ENCODE assay signal across 12 cellular contexts in the genomic region with DNA sequence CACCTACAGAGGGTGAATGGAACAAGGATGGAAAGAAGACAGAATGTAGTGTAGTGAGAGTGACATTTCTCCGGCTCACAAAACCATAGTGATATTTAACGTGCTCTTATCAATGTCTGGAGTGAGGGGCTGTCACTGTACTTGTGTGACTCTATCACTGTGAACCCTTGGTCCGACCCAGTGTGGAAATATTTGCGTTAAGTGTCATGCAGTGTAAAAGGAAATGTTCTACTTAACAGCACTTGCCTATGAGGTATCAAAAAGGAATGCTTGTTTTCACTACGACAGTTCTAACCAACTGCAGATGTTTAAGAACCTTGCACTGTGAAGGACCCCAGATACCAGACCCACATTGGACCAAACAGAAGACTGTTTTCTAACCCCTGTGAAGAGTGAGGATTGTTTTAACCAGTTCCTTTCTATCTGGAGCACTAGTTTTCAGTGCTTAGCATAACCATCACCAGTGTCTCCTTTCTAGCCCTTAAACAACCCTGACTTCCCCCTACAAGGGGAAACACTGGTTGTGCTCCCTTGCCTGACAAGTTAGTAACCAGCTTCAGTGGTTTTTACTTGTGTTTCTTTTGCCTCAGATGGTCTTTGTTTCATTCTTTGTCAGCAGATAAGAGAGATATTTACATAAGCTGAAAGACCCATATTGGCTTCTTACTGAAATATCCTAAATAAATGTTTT.
DNase-seq lines count a peak whose midpoint lies in the region; ATAC-seq and TF ChIP-seq lines count a peak whose summit lies in the region.
"Had no signal": no experiment of that assay in that cellular context is flagged by ENCODE, and none has a peak within 500 bp of the region (broad histone marks: within the 10 kb centered on the region; RNA-seq: fewer than 3 reads in every experiment).

No MANE protein-coding gene starts in this region.

- no peak overlapping the region for H3K27ac ChIP-seq in lower lobe of right lung
- H3K27ac ChIP-seq: right lobe of liver had no signal

- no peaks in the 10 kb centered on the region for H3K9me3 ChIP-seq in lower lobe of right lung
- H3K9me3 ChIP-seq: right lobe of liver had no signal

- peaks cover 26% of the 10 kb centered on the region for H3K4me1 ChIP-seq in lower lobe of right lung
- H3K4me1 ChIP-seq: right lobe of liver had no signal

- intact Hi-C loops in lower lobe of right lung (cut with DNase I) = no loop called here

- no peaks in the 10 kb centered on the region for H3K36me3 ChIP-seq in lower lobe of right lung
- H3K36me3 ChIP-seq: right lobe of liver had no signal

- POLR2A ChIA-PET in T-cell (lab: Charles Lee) = no interaction called here

- H3K4me3 ChIP-seq in astrocyte of the cerebellum (ENCODE audit: low read depth, low read length) = no peak overlapping the region
- no peak overlapping the region for H3K4me3 ChIP-seq in lower lobe of right lung
- H3K4me3 ChIP-seq: right lobe of liver had no signal

- CTCF ChIA-PET in T-cell (lab: Charles Lee) = no interaction called here

- no peaks in the 10 kb centered on the region for H3K27me3 ChIP-seq in lower lobe of right lung (ENCODE audit: low read depth)
- H3K27me3 ChIP-seq: right lobe of liver had no signal

- H3K36me3 Mint-ChIP-seq in T-cell = no peaks in the 10 kb centered on the region
- H3K36me3 Mint-ChIP-seq: stimulated activated memory B cell treated with anti-CD40 and anti-IgM and Interleukin-4, amounts not matched to agents 10 μg/mL and 1 μg/mL and 100 μg/mL, for 72 hours had no signal

- no peaks in the 10 kb centered on the region for H3K4me1 Mint-ChIP-seq in T-cell
- H3K4me1 Mint-ChIP-seq: stimulated activated memory B cell treated with anti-CD40 and anti-IgM and Interleukin-4, amounts not matched to agents 10 μg/mL and 1 μg/mL and 100 μg/mL, for 72 hours had no signal

- no peaks in the 10 kb centered on the region for H3K9me3 Mint-ChIP-seq in T-cell
- H3K9me3 Mint-ChIP-seq: activated CD8-positive, alpha-beta T cell treated with anti-CD3 and anti-CD28 coated beads for 36 hours; stimulated activated memory B cell treated with anti-CD40 and anti-IgM and Interleukin-4, amounts not matched to agents 10 μg/mL and 1 μg/mL and 100 μg/mL, for 72 hours had no signal

- TF ChIP-seq CTCF in astrocyte of the cerebellum (IDR thresholded peaks at IDR 0.05; ENCODE audit: low read depth, low read length, missing control alignments) (no peak), lower lobe of right lung (IDR thresholded peaks at IDR 0.05) (no peak)

- in situ Hi-C loops in astrocyte of the cerebellum (cut with HindIII; ENCODE audit: low sequenced_read_pairs) = loop anchor here (25.0 kb wide), 1 partner anchor 237 kb away; the partner anchor contains the start of gene CEMIP

- H3K4me3 Mint-ChIP-seq in T-cell = no peak overlapping the region
- H3K4me3 Mint-ChIP-seq: activated CD8-positive, alpha-beta T cell treated with anti-CD3 and anti-CD28 coated beads for 36 hours; stimulated activated memory B cell treated with anti-CD40 and anti-IgM and Interleukin-4, amounts not matched to agents 10 μg/mL and 1 μg/mL and 100 μg/mL, for 72 hours had no signal

- DNase-seq in AG20443 (ENCODE audit: low spot score) (peak; percentile 63), astrocyte of the cerebellum (ENCODE audit: low read depth) (peak; percentile 90), lower lobe of right lung (no peak), NCI-H2171 treated with DMSO at 0.1 percent for 48 hours (lab: John Stamatoyannopoulos, UW) (no peak), T-cell (no peak)
- no peak for DNase-seq in activated T-cell treated with anti-CD3 and anti-CD28 coated beads, Interleukin-2, amount 50 U/mL, for 1 hour
- DNase-seq: activated CD8-positive, alpha-beta T cell treated with anti-CD3 and anti-CD28 coated beads for 36 hours; cerebellar nuclear complex; right lobe of liver had no signal

- peaks cover 12 to 30% of the 10 kb centered on the region in 2 donors for H3K27me3 Mint-ChIP-seq in T-cell

- ATAC-seq in HG02852 (IDR thresholded peaks at IDR 0.05; ENCODE audit: unreplicated experiment) (peak; percentile 79), lower lobe of right lung (peak; percentile 89 to 92), T-cell (replicated peaks in 1 of 4) (no peak), HG02763 (IDR thresholded peaks at IDR 0.05; ENCODE audit: unreplicated experiment) (no peak)
- ATAC-seq: activated CD8-positive, alpha-beta T cell treated with anti-CD3 and anti-CD28 coated beads for 36 hours; stimulated activated memory B cell treated with anti-CD40 and anti-IgM and Interleukin-4, amounts not matched to agents 10 μg/mL and 1 μg/mL and 100 μg/mL, for 72 hours had no signal

- H3K27ac Mint-ChIP-seq in T-cell = no peak overlapping the region
- H3K27ac Mint-ChIP-seq: activated CD8-positive, alpha-beta T cell treated with anti-CD3 and anti-CD28 coated beads for 36 hours; stimulated activated memory B cell treated with anti-CD40 and anti-IgM and Interleukin-4, amounts not matched to agents 10 μg/mL and 1 μg/mL and 100 μg/mL, for 72 hours had no signal

Comparison
In these comparisons a context has a peak if more than half of its experiments do, and no peak if none do; other contexts are left out.
1. DNase-seq: peak in AG20443 (single experiment) and astrocyte of the cerebellum (single experiment); none in lower lobe of right lung (single experiment), activated T-cell treated with anti-CD3 and anti-CD28 coated beads, Interleukin-2, amount 50 U/mL, for 1 hour (single experiment), NCI-H2171 treated with DMSO at 0.1 percent for 48 hours (single experiment) and T-cell (0 of 34).
2. ATAC-seq: peak in HG02852 (single experiment) and lower lobe of right lung (2 of 2); none in T-cell (0 of 4) and HG02763 (single experiment).